In the genomic region with DNA sequence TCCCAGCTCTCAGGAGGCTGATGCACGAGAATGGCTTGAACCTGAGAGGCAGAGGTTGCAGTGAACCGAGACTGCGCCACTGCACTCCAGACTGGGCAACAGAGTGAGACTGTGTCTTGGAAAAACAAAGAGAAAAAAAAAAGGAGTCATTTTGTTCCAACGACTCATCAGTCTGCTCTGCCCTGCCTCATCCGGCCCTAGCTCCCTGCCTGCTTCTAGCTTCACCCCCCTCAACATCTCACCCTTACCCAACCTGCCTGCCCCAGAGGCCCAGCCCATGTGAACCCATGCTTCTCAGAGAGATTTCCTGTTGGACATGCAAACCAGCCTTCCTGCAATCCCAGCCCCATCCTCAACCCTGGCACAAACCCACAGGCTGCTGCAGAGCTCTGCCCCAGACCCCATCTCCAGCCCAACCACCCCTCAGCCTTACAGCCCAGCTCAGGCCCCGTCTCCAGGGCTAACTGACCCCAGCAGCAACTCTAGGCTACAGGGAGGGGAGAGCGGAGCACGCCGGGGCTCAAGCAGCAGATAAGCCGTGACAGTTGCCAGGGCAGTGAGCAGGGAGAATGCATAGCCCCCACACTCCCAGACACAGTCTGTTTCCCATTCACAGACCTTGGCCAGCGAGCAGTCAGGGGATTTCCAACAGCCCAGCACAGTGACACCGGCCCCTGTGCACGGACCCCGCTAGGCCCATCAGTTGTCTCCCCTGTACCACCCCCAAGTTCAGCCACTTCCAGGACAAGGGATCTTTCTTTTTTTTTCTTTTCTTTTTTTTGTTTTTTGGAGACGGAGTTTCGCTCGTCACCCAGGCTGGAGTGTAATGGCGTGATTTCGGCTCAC, we compare ENCODE assay signal across 12 cellular contexts.
A peak's percentile ranks its signal among the peaks of the same experiment; 100 is the strongest.
DNase-seq lines count a peak whose midpoint lies in the region; ATAC-seq and TF ChIP-seq lines count a peak whose summit lies in the region.
"Had no signal": no experiment of that assay in that cellular context is flagged by ENCODE, and none has a peak within 500 bp of the region (broad histone marks: within the 10 kb centered on the region; RNA-seq: fewer than 3 reads in every experiment).

No MANE protein-coding gene starts in this region.

- H3K27me3 Mint-ChIP-seq in activated naive CD4-positive, alpha-beta T cell treated with anti-CD3 and anti-CD28 coated beads for 36 hours (ENCODE audit: low read depth) = no peaks in the 10 kb centered on the region
- no peaks in the 10 kb centered on the region for H3K27me3 Mint-ChIP-seq in activated CD8-positive, alpha-beta T cell treated with anti-CD3 and anti-CD28 coated beads, Interleukin-2, amount 10 ng/mL, durations not matched to agents 7 days and 5 days (ENCODE audit: low read depth)
- H3K27me3 Mint-ChIP-seq in stimulated activated naive CD8-positive, alpha-beta T cell treated with anti-CD3 and anti-CD28 coated beads, Interleukin-15, amount 100 ng/mL, for 72 hours = no peaks in the 10 kb centered on the region

- no peaks in the 10 kb centered on the region for H3K9me3 Mint-ChIP-seq in activated naive CD4-positive, alpha-beta T cell treated with anti-CD3 and anti-CD28 coated beads for 36 hours
- H3K9me3 Mint-ChIP-seq in activated CD8-positive, alpha-beta T cell treated with anti-CD3 and anti-CD28 coated beads, Interleukin-2, amount 10 ng/mL, durations not matched to agents 7 days and 5 days (ENCODE audit: insufficient read depth) = no peaks in the 10 kb centered on the region
- no peaks in the 10 kb centered on the region for H3K9me3 Mint-ChIP-seq in stimulated activated naive CD8-positive, alpha-beta T cell treated with anti-CD3 and anti-CD28 coated beads, Interleukin-15, amount 100 ng/mL, for 72 hours

- intact Hi-C loops in activated naive CD4-positive, alpha-beta T cell treated with anti-CD3 and anti-CD28 coated beads for 36 hours (cut with micrococcal nuclease) = no loop called here
- intact Hi-C loops in left cardiac atrium (cut with DNase I) = no loop called here
- intact Hi-C loops in esophagus squamous epithelium (cut with DNase I) = no loop called here

- CTCF ChIA-PET in activated naive CD4-positive, alpha-beta T cell treated with anti-CD3 and anti-CD28 coated beads for 36 hours (lab: Charles Lee) = interaction anchor here (0.6 kb wide), 1 partner anchor 15 kb away, joined by 3 read pairs; no protein-coding TSS in a partner anchor
- CTCF ChIA-PET in activated CD8-positive, alpha-beta T cell treated with anti-CD3 and anti-CD28 coated beads, Interleukin-2, amount 10 ng/mL, durations not matched to agents 7 days and 5 days (lab: Charles Lee) = no interaction called here

- H3K4me1 ChIP-seq in esophagus squamous epithelium = no peaks in the 10 kb centered on the region

- H3K27ac Mint-ChIP-seq in activated naive CD4-positive, alpha-beta T cell treated with anti-CD3 and anti-CD28 coated beads for 36 hours = peak overlapping the region; percentile 65
- H3K27ac Mint-ChIP-seq in activated CD8-positive, alpha-beta T cell treated with anti-CD3 and anti-CD28 coated beads, Interleukin-2, amount 10 ng/mL, durations not matched to agents 7 days and 5 days = peak overlapping the region; percentile 66
- H3K27ac Mint-ChIP-seq in stimulated activated naive CD8-positive, alpha-beta T cell treated with anti-CD3 and anti-CD28 coated beads, Interleukin-15, amount 100 ng/mL, for 72 hours = no peak overlapping the region

- H3K27me3 ChIP-seq in esophagus squamous epithelium = no peaks in the 10 kb centered on the region

- peaks cover 2% of the 10 kb centered on the region for H3K4me1 Mint-ChIP-seq in activated naive CD4-positive, alpha-beta T cell treated with anti-CD3 and anti-CD28 coated beads for 36 hours (ENCODE audit: low read depth)
- no peaks in the 10 kb centered on the region for H3K4me1 Mint-ChIP-seq in activated CD8-positive, alpha-beta T cell treated with anti-CD3 and anti-CD28 coated beads, Interleukin-2, amount 10 ng/mL, durations not matched to agents 7 days and 5 days (ENCODE audit: low read depth)
- H3K4me1 Mint-ChIP-seq in stimulated activated naive CD8-positive, alpha-beta T cell treated with anti-CD3 and anti-CD28 coated beads, Interleukin-15, amount 100 ng/mL, for 72 hours = no peaks in the 10 kb centered on the region

- DNase-seq in activated naive CD4-positive, alpha-beta T cell treated with anti-CD3 and anti-CD28 coated beads for 36 hours = no peak
- no peak for DNase-seq in activated naive CD4-positive, alpha-beta T cell (lab: John Stamatoyannopoulos, UW)
- DNase-seq in activated CD8-positive, alpha-beta T cell treated with anti-CD3 and anti-CD28 coated beads, Interleukin-2, amount 10 ng/mL, durations not matched to agents 7 days and 5 days = no peak
- DNase-seq in left cardiac atrium (no peak), esophagus squamous epithelium (lab: John Stamatoyannopoulos, UW) (no peak), substantia nigra (lab: John Stamatoyannopoulos, UW) (no peak)
- DNase-seq in stimulated activated naive CD8-positive, alpha-beta T cell treated with anti-CD3 and anti-CD28 coated beads, Interleukin-15, amount 100 ng/mL, for 72 hours = no peak
- DNase-seq: activated effector memory CD4-positive, alpha-beta T cell treated with anti-CD3 and anti-CD28 coated beads, Interleukin-2, amount 50 U/mL, for 16 hours; AML-193; KG1; NCI-H748 treated with DMSO at 0.1 percent for 48 hours had no signal

- no peaks in the 10 kb centered on the region for H3K9me3 ChIP-seq in esophagus squamous epithelium

- ATAC-seq in activated CD8-positive, alpha-beta T cell treated with anti-CD3 and anti-CD28 coated beads, Interleukin-2, amount 10 ng/mL, durations not matched to agents 7 days and 5 days = no peak
- ATAC-seq in left cardiac atrium = peak; percentile 44 to 54
- ATAC-seq in stimulated activated naive CD8-positive, alpha-beta T cell treated with anti-CD3 and anti-CD28 coated beads, Interleukin-15, amount 100 ng/mL, for 72 hours = peak; percentile 28
- ATAC-seq in GM18870 (IDR thresholded peaks at IDR 0.05; ENCODE audit: unreplicated experiment) = no peak

- no peak overlapping the region for H3K27ac ChIP-seq in esophagus squamous epithelium
- H3K27ac ChIP-seq in substantia nigra (ENCODE audit: low read depth, low read length, poor library complexity, severe bottlenecking) = no peak overlapping the region

- peaks cover 6% of the 10 kb centered on the region for H3K36me3 Mint-ChIP-seq in activated naive CD4-positive, alpha-beta T cell treated with anti-CD3 and anti-CD28 coated beads for 36 hours (ENCODE audit: low read depth)
- H3K36me3 Mint-ChIP-seq in activated CD8-positive, alpha-beta T cell treated with anti-CD3 and anti-CD28 coated beads, Interleukin-2, amount 10 ng/mL, durations not matched to agents 7 days and 5 days (ENCODE audit: low read depth) = peaks cover 9% of the 10 kb centered on the region

- POLR2A ChIA-PET in activated CD8-positive, alpha-beta T cell treated with anti-CD3 and anti-CD28 coated beads, Interleukin-2, amount 10 ng/mL, durations not matched to agents 7 days and 5 days (lab: Charles Lee) = no interaction called here

- TF ChIP-seq POLR2A in esophagus squamous epithelium (IDR thresholded peaks at IDR 0.05) = no peak

- no peak overlapping the region for H3K4me3 ChIP-seq in esophagus squamous epithelium

- H3K4me3 Mint-ChIP-seq in activated naive CD4-positive, alpha-beta T cell treated with anti-CD3 and anti-CD28 coated beads for 36 hours = no peak overlapping the region
- no peak overlapping the region for H3K4me3 Mint-ChIP-seq in activated CD8-positive, alpha-beta T cell treated with anti-CD3 and anti-CD28 coated beads, Interleukin-2, amount 10 ng/mL, durations not matched to agents 7 days and 5 days
- no peak overlapping the region for H3K4me3 Mint-ChIP-seq in stimulated activated naive CD8-positive, alpha-beta T cell treated with anti-CD3 and anti-CD28 coated beads, Interleukin-15, amount 100 ng/mL, for 72 hours

- peaks cover 0 to 67% (median 7%) of the 10 kb centered on the region in 3 donors for H3K36me3 ChIP-seq in esophagus squamous epithelium

- TF ChIP-seq CTCF in esophagus squamous epithelium (IDR thresholded peaks at IDR 0.05) = no peak

- 85 to 86% methylated on average over 14 to 15 of the region's 19 CpGs for WGBS in esophagus squamous epithelium, 2 donors

Comparison
In these comparisons a context has a peak if more than half of its experiments do, and no peak if none do; other contexts are left out.
1. H3K27ac Mint-ChIP-seq: peak in activated naive CD4-positive, alpha-beta T cell treated with anti-CD3 and anti-CD28 coated beads for 36 hours (single experiment) and activated CD8-positive, alpha-beta T cell treated with anti-CD3 and anti-CD28 coated beads, Interleukin-2, amount 10 ng/mL, durations not matched to agents 7 days and 5 days (single experiment); none in stimulated activated naive CD8-positive, alpha-beta T cell treated with anti-CD3 and anti-CD28 coated beads, Interleukin-15, amount 100 ng/mL, for 72 hours (0 of 2).
2. ATAC-seq: peak in left cardiac atrium (2 of 2) and stimulated activated naive CD8-positive, alpha-beta T cell treated with anti-CD3 and anti-CD28 coated beads, Interleukin-15, amount 100 ng/mL, for 72 hours (single experiment); none in activated CD8-positive, alpha-beta T cell treated with anti-CD3 and anti-CD28 coated beads, Interleukin-2, amount 10 ng/mL, durations not matched to agents 7 days and 5 days (single experiment) and GM18870 (single experiment).